In genomic region chr1:50368179-50369007, GRCh38 we compare ENCODE assay signal across 8 cellular contexts. TPM values are rescaled to one million over a fixed set of nuclear protein-coding genes. Genes with fewer than 3 reads are reported as not detected.
DNase-seq lines count a peak whose midpoint lies in the region; ATAC-seq and TF ChIP-seq lines count a peak whose summit lies in the region.

No MANE protein-coding gene starts in this region.

- no peaks in the 10 kb centered on the region for H3K4me1 Mint-ChIP-seq in activated CD8-positive, alpha-beta T cell treated with anti-CD3 and anti-CD28 coated beads for 36 hours (ENCODE audit: low read depth)

- TF ChIP-seq POLR2A in gastrocnemius medialis (IDR thresholded peaks at IDR 0.05): no peak

- no peaks in the 10 kb centered on the region for H3K9me3 Mint-ChIP-seq in activated CD8-positive, alpha-beta T cell treated with anti-CD3 and anti-CD28 coated beads for 36 hours

- intact Hi-C loops in activated CD8-positive, alpha-beta T cell treated with anti-CD3 and anti-CD28 coated beads for 36 hours (cut with micrococcal nuclease): loop anchor here (2.0 kb wide), 2 partner anchors 236 to 336 kb away; no protein-coding TSS in a partner anchor
- intact Hi-C loops in left ventricle myocardium inferior (cut with micrococcal nuclease): no loop called here
- intact Hi-C loops in gastrocnemius medialis (cut with DNase I; ENCODE audit: low total_unique reads): no loop called here

- peak; percentile 60 for ATAC-seq in GM18511 (IDR thresholded peaks at IDR 0.05; ENCODE audit: unreplicated experiment)
- peak; percentile 45 for ATAC-seq in activated CD8-positive, alpha-beta T cell treated with anti-CD3 and anti-CD28 coated beads for 36 hours
- no peak for ATAC-seq in gastrocnemius medialis
- ATAC-seq in GM18858 (IDR thresholded peaks at IDR 0.05; ENCODE audit: unreplicated experiment): no peak

- H3K27me3 ChIP-seq in left ventricle myocardium inferior (ENCODE audit: low read depth) (peaks cover 81% of the 10 kb centered on the region), gastrocnemius medialis (peaks cover 0 to 10% (median 6%) of the 10 kb centered on the region in 3 donors)

- peaks cover 29% of the 10 kb centered on the region for H3K27me3 Mint-ChIP-seq in activated CD8-positive, alpha-beta T cell treated with anti-CD3 and anti-CD28 coated beads for 36 hours

- H3K4me3 ChIP-seq in left ventricle myocardium inferior: no peak overlapping the region
- H3K4me3 ChIP-seq in gastrocnemius medialis: no peak overlapping the region

- TF ChIP-seq CTCF in C4-2B (conservative IDR thresholded peaks at IDR 0.05): peak; percentile 91
- peak; percentile 93 for TF ChIP-seq CTCF in activated CD8-positive, alpha-beta T cell treated with anti-CD3 and anti-CD28 coated beads for 36 hours (IDR thresholded peaks at IDR 0.05)
- peak; percentile 81 for TF ChIP-seq CTCF in left ventricle myocardium inferior (IDR thresholded peaks at IDR 0.05; ENCODE audit: borderline replicate concordance)
- peak; percentile 48 to 76 (median 57) for TF ChIP-seq CTCF in gastrocnemius medialis (IDR thresholded peaks at IDR 0.05 in 4 of 5, conservative IDR thresholded peaks at IDR 0.05 in 1 of 5)

- POLR2A ChIA-PET in activated CD8-positive, alpha-beta T cell treated with anti-CD3 and anti-CD28 coated beads for 36 hours (lab: Charles Lee): no interaction called here

- DNase-seq in NCI-H1417 (lab: John Stamatoyannopoulos, UW): peak; percentile 32 to 79 (median 60)
- peak; percentile 56 for DNase-seq in activated CD8-positive, alpha-beta T cell treated with anti-CD3 and anti-CD28 coated beads for 36 hours
- DNase-seq in left ventricle myocardium inferior: no peak
- no peak for DNase-seq in gastrocnemius medialis
- DNase-seq in 8988T: no peak

- in situ Hi-C loops in gastrocnemius medialis (cut with MboI; ENCODE audit: low sequenced_read_pairs in 4 of 4): no loop called here

- CTCF ChIA-PET in activated CD8-positive, alpha-beta T cell treated with anti-CD3 and anti-CD28 coated beads for 36 hours (lab: Charles Lee): interaction anchor here (0.7 to 1.0 kb wide), 6 partner anchors 11 to 338 kb away, joined by 3 to 4 read pairs (median 3); no protein-coding TSS in a partner anchor

- no peaks in the 10 kb centered on the region for H3K36me3 Mint-ChIP-seq in activated CD8-positive, alpha-beta T cell treated with anti-CD3 and anti-CD28 coated beads for 36 hours (ENCODE audit: low read depth)

- H3K4me1 ChIP-seq in left ventricle myocardium inferior (peaks cover 7% of the 10 kb centered on the region), gastrocnemius medialis (no peaks in the 10 kb centered on the region)

- H3K27ac ChIP-seq in C4-2B: no peak overlapping the region
- H3K27ac ChIP-seq in left ventricle myocardium inferior (replicated peaks): no peak overlapping the region
- no peak overlapping the region for H3K27ac ChIP-seq in gastrocnemius medialis

- H3K9me3 ChIP-seq in left ventricle myocardium inferior (replicated peaks) (peaks cover 7% of the 10 kb centered on the region), gastrocnemius medialis (no peaks in the 10 kb centered on the region)

- H3K27ac Mint-ChIP-seq in activated CD8-positive, alpha-beta T cell treated with anti-CD3 and anti-CD28 coated beads for 36 hours: no peak overlapping the region

- no peak overlapping the region for H3K4me3 Mint-ChIP-seq in activated CD8-positive, alpha-beta T cell treated with anti-CD3 and anti-CD28 coated beads for 36 hours

- no peaks in the 10 kb centered on the region for H3K36me3 ChIP-seq in left ventricle myocardium inferior
- H3K36me3 ChIP-seq in gastrocnemius medialis: no peaks in the 10 kb centered on the region

RNA-seq across cellular contexts. Expression of gene DMRTA2, which starts 54.9 kb away (rescaled TPM):
- not detected for total RNA-seq in activated CD8-positive, alpha-beta T cell treated with anti-CD3 and anti-CD28 coated beads for 36 hours
- not detected for total RNA-seq in left ventricle myocardium inferior
- not detected for total RNA-seq in gastrocnemius medialis

Comparison
In these comparisons a context has a peak if more than half of its experiments do, and no peak if none do; other contexts are left out.
1. ATAC-seq: peak in GM18511 (single experiment) and activated CD8-positive, alpha-beta T cell treated with anti-CD3 and anti-CD28 coated beads for 36 hours (single experiment); none in gastrocnemius medialis (0 of 2) and GM18858 (single experiment).
2. DNase-seq: peak in NCI-H1417 (3 of 3) and activated CD8-positive, alpha-beta T cell treated with anti-CD3 and anti-CD28 coated beads for 36 hours (single experiment); none in left ventricle myocardium inferior (single experiment), gastrocnemius medialis (0 of 2) and 8988T (single experiment).
3. Peak in every context shown above with its lines, with median percentiles within 50 percentile points of each other: CTCF ChIP-seq.